ENCODE assay signal across 8 cellular contexts in genomic region chr9:34328500-34328982, GRCh38. TPM values are rescaled to one million over a fixed set of nuclear protein-coding genes. Genes with fewer than 3 reads are reported as not detected.
DNase-seq lines count a peak whose midpoint lies in the region; ATAC-seq, FAIRE-seq and TF ChIP-seq lines count a peak whose summit lies in the region.

No MANE protein-coding gene starts in this region.

- POLR2A ChIA-PET in HepG2 (lab: Yijun Ruan, JAX), result interaction anchor here (1.7 kb wide), 1 partner anchor 47 kb away, joined by 6 read pairs; no protein-coding TSS in a partner anchor

- peak overlapping the region; percentile 40 to 88 (median 74) for H3K4me3 ChIP-seq in heart left ventricle
- peak overlapping the region; percentile 77 to 92 (median 89) for H3K4me3 ChIP-seq in HepG2 (replicated peaks in 1 of 3; ENCODE audit: insufficient read depth in 1 of 3, low read depth in 2 of 3, low read length in 3 of 3)
- peak overlapping the region; percentile 49 to 87 (median 71) for H3K4me3 ChIP-seq in upper lobe of left lung

- H2AFZ ChIP-seq in HepG2 (ENCODE audit: low read length), result peak overlapping the region; percentile 66

- H3K4me1 ChIP-seq in heart left ventricle, result peaks cover 0 to 35% (median 14%) of the 10 kb centered on the region in 12 donors
- peaks cover 43% of the 10 kb centered on the region for H3K4me1 ChIP-seq in HepG2 (ENCODE audit: insufficient read depth, low read length)
- peaks cover 7 to 19% (median 18%) of the 10 kb centered on the region in 4 donors for H3K4me1 ChIP-seq in upper lobe of left lung

- H4K20me1 ChIP-seq in HepG2 (ENCODE audit: insufficient read depth, low read length), result no peaks in the 10 kb centered on the region

- no peaks in the 10 kb centered on the region for H3K9me3 ChIP-seq in heart left ventricle
- H3K9me3 ChIP-seq in HepG2 (ENCODE audit: low read length), result no peaks in the 10 kb centered on the region
- H3K9me3 ChIP-seq in upper lobe of left lung, result no peaks in the 10 kb centered on the region

- no peaks in the 10 kb centered on the region for H3K27me3 ChIP-seq in heart left ventricle
- H3K27me3 ChIP-seq in HepG2 (ENCODE audit: control insufficient read depth in 1 of 2, insufficient read depth in 2 of 2, low read length in 2 of 2), result no peaks in the 10 kb centered on the region; a peak in 1 of 5 replicates
- no peaks in the 10 kb centered on the region for H3K27me3 ChIP-seq in upper lobe of left lung

- TF ChIP-seq RAD21 in HepG2 (CRISPR knock-in tag; IDR thresholded peaks at IDR 0.05), result no peak

- in situ Hi-C loops in HepG2 (cut with HindIII; ENCODE audit: extremely low pct_ligation_motif_present, low pct_unique_long_range_greater_than_20kb), result no loop called here

- intact Hi-C loops in heart left ventricle (cut with DNase I) (loop anchor here in 3 of 10 donors (5.0 to 10.0 kb wide), 3 partner anchors 71 to 129 kb away; partner anchors contain the start of genes DNAI1 (in 1 of the 3) and FAM219A (in 1 of the 3)), cardiac septum (cut with DNase I) (no loop called here), HepG2 (cut with micrococcal nuclease; ENCODE audit: unreplicated experiment) (no loop called here)

- DNase-seq in heart left ventricle, result no peak
- DNase-seq in cardiac septum (ENCODE audit: low spot score), result no peak
- DNase-seq in NCI-H1694 (lab: John Stamatoyannopoulos, UW), result peak; percentile 16
- DNase-seq in HepG2 (ENCODE audit: low spot score), result no peak
- DNase-seq in upper lobe of left lung, result no peak
- DNase-seq in effector CD8-positive, alpha-beta T cell (lab: John Stamatoyannopoulos, UW), result no peak

- BruUV-seq in HepG2 (replicated peaks; lab: Mats Ljungman, UMichigan), result TSS peak; percentile 77

- peaks cover 9% of the 10 kb centered on the region for H3K79me2 ChIP-seq in HepG2 (ENCODE audit: insufficient read depth, low read length)

- H3K27ac ChIP-seq in heart left ventricle, result peak overlapping the region in 9 of 12 donors; percentile 17 to 89 (median 60)
- peak overlapping the region; percentile 68 for H3K27ac ChIP-seq in angular gyrus (ENCODE audit: low read depth, low read length)
- peak overlapping the region; percentile 67 for H3K27ac ChIP-seq in HepG2 (ENCODE audit: extremely low read length, insufficient read depth, low read length)
- H3K27ac ChIP-seq in upper lobe of left lung, result peak overlapping the region; percentile 39 to 92 (median 66)

- 1 to 4% (median 3%) methylated on average over 11 of the region's 11 CpGs for WGBS in heart left ventricle, 4 donors
- WGBS in HepG2 (ENCODE audit: low lambda C conversion rate), result under 1% methylated on average over 11 of the region's 11 CpGs
- 1 to 2% methylated on average over 11 of the region's 11 CpGs for WGBS in upper lobe of left lung, 2 donors

- ATAC-seq in heart left ventricle (no peak), HepG2 (peak; percentile 22), upper lobe of left lung (ENCODE audit: low FRiP score in 2 of 2) (no peak), HG02852 (IDR thresholded peaks at IDR 0.05; ENCODE audit: unreplicated experiment) (no peak)

- TF ChIP-seq CTCF in heart left ventricle (IDR thresholded peaks at IDR 0.05) (no peak), HepG2 (CRISPR knock-in tag; IDR thresholded peaks at IDR 0.05) (no peak), upper lobe of left lung (IDR thresholded peaks at IDR 0.05) (no peak)

- no peaks in the 10 kb centered on the region for H3K36me3 ChIP-seq in heart left ventricle
- H3K36me3 ChIP-seq in HepG2 (replicated peaks in 1 of 2; ENCODE audit: control insufficient read depth in 1 of 2, insufficient read depth in 2 of 2, low read length in 2 of 2), result no peaks in the 10 kb centered on the region
- no peaks in the 10 kb centered on the region for H3K36me3 ChIP-seq in upper lobe of left lung

- FAIRE-seq in HepG2 (lab: Jason Lieb, UNC), result no peak

- CTCF ChIA-PET in HepG2 (lab: Yijun Ruan, JAX; ENCODE audit: low intra/inter-chr PET ratio, low total read pairs), result interaction anchor here (7.1 kb wide), 1 partner anchor 49 kb away, joined by 143 read pairs; the partner anchor contains the start of gene MYORG

- H3K4me2 ChIP-seq in HepG2 (ENCODE audit: low read depth, low read length), result peak overlapping the region; percentile 80

- TF ChIP-seq POLR2A in heart left ventricle (IDR thresholded peaks at IDR 0.05) (no peak), HepG2 (IDR thresholded peaks at IDR 0.05; ENCODE audit: insufficient read depth in 1 of 2, low read depth in 2 of 2, low read length in 2 of 2) (no peak), upper lobe of left lung (IDR thresholded peaks at IDR 0.05) (no peak)

- H3K9ac ChIP-seq in HepG2 (ENCODE audit: insufficient read depth, low read depth, low read length), result peak overlapping the region; percentile 76

- TF ChIP-seq EP300 in HepG2 (IDR thresholded peaks at IDR 0.05; ENCODE audit: low read depth in 2 of 2, low read length in 2 of 2) (no peak), HepG2 (CRISPR knock-in tag; IDR thresholded peaks at IDR 0.05; ENCODE audit: borderline replicate concordance) (no peak), upper lobe of left lung (IDR thresholded peaks at IDR 0.05) (no peak)

RNA-seq across cellular contexts. Expression of gene KIF24, which starts 0.5 kb away (rescaled TPM):
- 1 to 10 TPM in 2 of 9 donors, under 1 TPM in 7; 0.25 to 1.6 (median 0.67) TPM for total RNA-seq in heart left ventricle
- polyA plus RNA-seq in heart left ventricle, result under 1 TPM; 0.19 to 0.64 TPM
- total RNA-seq in cardiac septum, result 0.89 TPM
- total RNA-seq in HepG2 (2016; rRNA removed; fragmentation: Illumina TruSeq; extraction: Trizol), result 2.8 and 3.0 TPM in 2 replicates
- 0.61 and 0.79 TPM in 2 replicates for total RNA-seq in HepG2 (2016; cell fraction: cytosol; rRNA removed; fragmentation: Illumina TruSeq; extraction: Trizol; ENCODE audit: low read depth)
- 2.9 and 3.1 TPM in 2 replicates for total RNA-seq in HepG2 (2016; cell fraction: insoluble cytoplasmic fraction; rRNA removed; fragmentation: Illumina TruSeq; extraction: Trizol)
- total RNA-seq in HepG2 (2016; cell fraction: membrane; rRNA removed; fragmentation: Illumina TruSeq; extraction: Trizol), result 0.96 and 1.1 TPM in 2 replicates
- total RNA-seq in HepG2 (2016; cell fraction: nucleus; rRNA removed; fragmentation: Illumina TruSeq; extraction: Trizol), result 4.0 and 4.2 TPM in 2 replicates
- polyA plus RNA-seq in HepG2 (2011; rRNA removed), result 1.1 TPM in 2 replicates
- polyA plus RNA-seq in HepG2 (2011; cell fraction: cytosol; rRNA removed), result 0.53 and 0.70 TPM in 2 replicates
- polyA plus RNA-seq in HepG2 (2011; cell fraction: nucleus; rRNA removed), result 1.7 and 1.9 TPM in 2 replicates
- 0.40 and 0.67 TPM in 2 replicates for polyA plus RNA-seq in HepG2 (2012)
- polyA plus RNA-seq in HepG2 (2016; cell fraction: cytosol; fragmentation: Illumina TruSeq; extraction: Trizol; ENCODE audit: low read depth), result 0.29 and 0.34 TPM in 2 replicates
- 1.7 and 2.2 TPM in 2 replicates for polyA plus RNA-seq in HepG2 (2016; cell fraction: insoluble cytoplasmic fraction; fragmentation: Illumina TruSeq; extraction: Trizol; ENCODE audit: low read depth)
- 0.55 and 0.58 TPM in 2 replicates for polyA plus RNA-seq in HepG2 (2016; cell fraction: membrane; fragmentation: Illumina TruSeq; extraction: Trizol; ENCODE audit: low read depth)
- 3.6 and 4.2 TPM in 2 replicates for polyA plus RNA-seq in HepG2 (2016; cell fraction: nucleus; fragmentation: Illumina TruSeq; extraction: Trizol; ENCODE audit: insufficient read depth, low read depth)
- 2.8 and 24.8 TPM in 2 replicates for polyA minus RNA-seq in HepG2 (2011; rRNA and poly(A)+ RNA removed; ENCODE audit: low replicate concordance)
- 0.89 and 1.1 TPM in 2 replicates for polyA minus RNA-seq in HepG2 (2011; cell fraction: cytosol; rRNA and poly(A)+ RNA removed)
- polyA minus RNA-seq in HepG2 (2011; cell fraction: nucleus; rRNA and poly(A)+ RNA removed), result 2.9 and 4.0 TPM in 2 replicates
- total RNA-seq in upper lobe of left lung, result 1 to 10 TPM in 5 of 6 donors, under 1 TPM in 1; 0.72 to 3.2 (median 1.6) TPM

RNA-seq across cellular contexts. Expression of gene NUDT2, which starts 0.8 kb away (rescaled TPM):
- 10 to 100 TPM; 14.1 to 21.3 (median 17.2) TPM for total RNA-seq in heart left ventricle
- 10 to 100 TPM; 19.4 to 27.6 TPM for polyA plus RNA-seq in heart left ventricle
- 23.0 TPM for total RNA-seq in cardiac septum
- 19.9 and 28.0 TPM in 2 replicates for total RNA-seq in HepG2 (2016; rRNA removed; fragmentation: Illumina TruSeq; extraction: Trizol)
- 10.3 and 10.9 TPM in 2 replicates for total RNA-seq in HepG2 (2016; cell fraction: cytosol; rRNA removed; fragmentation: Illumina TruSeq; extraction: Trizol; ENCODE audit: low read depth)
- total RNA-seq in HepG2 (2016; cell fraction: insoluble cytoplasmic fraction; rRNA removed; fragmentation: Illumina TruSeq; extraction: Trizol), result 19.3 and 30.3 TPM in 2 replicates
- total RNA-seq in HepG2 (2016; cell fraction: membrane; rRNA removed; fragmentation: Illumina TruSeq; extraction: Trizol), result 15.4 and 16.7 TPM in 2 replicates
- total RNA-seq in HepG2 (2016; cell fraction: nucleus; rRNA removed; fragmentation: Illumina TruSeq; extraction: Trizol), result 7.0 and 9.3 TPM in 2 replicates
- polyA plus RNA-seq in HepG2 (2011; rRNA removed), result 19.9 and 24.6 TPM in 2 replicates
- 24.3 and 27.3 TPM in 2 replicates for polyA plus RNA-seq in HepG2 (2011; cell fraction: cytosol; rRNA removed)
- polyA plus RNA-seq in HepG2 (2011; cell fraction: nucleus; rRNA removed), result 6.9 and 7.0 TPM in 2 replicates
- polyA plus RNA-seq in HepG2 (2012), result 11.3 and 13.8 TPM in 2 replicates
- 7.8 and 8.4 TPM in 2 replicates for polyA plus RNA-seq in HepG2 (2016; cell fraction: cytosol; fragmentation: Illumina TruSeq; extraction: Trizol; ENCODE audit: low read depth)
- polyA plus RNA-seq in HepG2 (2016; cell fraction: insoluble cytoplasmic fraction; fragmentation: Illumina TruSeq; extraction: Trizol; ENCODE audit: low read depth), result 22.0 and 27.3 TPM in 2 replicates
- polyA plus RNA-seq in HepG2 (2016; cell fraction: membrane; fragmentation: Illumina TruSeq; extraction: Trizol; ENCODE audit: low read depth), result 11.0 and 15.4 TPM in 2 replicates
- 13.5 and 15.5 TPM in 2 replicates for polyA plus RNA-seq in HepG2 (2016; cell fraction: nucleus; fragmentation: Illumina TruSeq; extraction: Trizol; ENCODE audit: insufficient read depth, low read depth)
- 12.3 and 17.3 TPM in 2 replicates for polyA minus RNA-seq in HepG2 (2011; rRNA and poly(A)+ RNA removed; ENCODE audit: low replicate concordance)
- polyA minus RNA-seq in HepG2 (2011; cell fraction: cytosol; rRNA and poly(A)+ RNA removed), result 3.1 and 4.8 TPM in 2 replicates
- polyA minus RNA-seq in HepG2 (2011; cell fraction: nucleus; rRNA and poly(A)+ RNA removed), result 3.5 and 5.1 TPM in 2 replicates
- 10 to 100 TPM in 4 of 6 donors, 1 to 10 TPM in 2; 4.2 to 17.8 (median 11.2) TPM for total RNA-seq in upper lobe of left lung

RNA-seq across cellular contexts. Expression of gene MYORG, which starts 48.2 kb away (rescaled TPM):
- total RNA-seq in heart left ventricle (10 to 100 TPM in 1 of 9 donors, 1 to 10 TPM in 8; 3.5 to 10.2 (median 6.7) TPM), cardiac septum (9.7 TPM), HepG2 (2016; rRNA removed; fragmentation: Illumina TruSeq; extraction: Trizol) (14.3 and 22.4 TPM in 2 replicates), upper lobe of left lung (10 to 100 TPM in 2 of 6 donors, 1 to 10 TPM in 4; 2.1 to 11.6 (median 7.4) TPM)
- polyA plus RNA-seq in heart left ventricle (1 to 10 TPM; 1.3 to 5.9 TPM), HepG2 (2011; rRNA removed) (11.1 and 11.9 TPM in 2 replicates)
- total RNA-seq in HepG2 (2016; cell fraction: cytosol; rRNA removed; fragmentation: Illumina TruSeq; extraction: Trizol; ENCODE audit: low read depth), result 1.7 and 2.0 TPM in 2 replicates
- 12.6 and 22.5 TPM in 2 replicates for total RNA-seq in HepG2 (2016; cell fraction: insoluble cytoplasmic fraction; rRNA removed; fragmentation: Illumina TruSeq; extraction: Trizol)
- total RNA-seq in HepG2 (2016; cell fraction: membrane; rRNA removed; fragmentation: Illumina TruSeq; extraction: Trizol), result 9.5 and 9.9 TPM in 2 replicates
- 28.9 and 34.2 TPM in 2 replicates for total RNA-seq in HepG2 (2016; cell fraction: nucleus; rRNA removed; fragmentation: Illumina TruSeq; extraction: Trizol)
- polyA plus RNA-seq in HepG2 (2011; cell fraction: cytosol; rRNA removed), result 12.3 and 12.9 TPM in 2 replicates
- polyA plus RNA-seq in HepG2 (2011; cell fraction: nucleus; rRNA removed), result 10.1 and 11.3 TPM in 2 replicates
- 29.5 and 34.5 TPM in 2 replicates for polyA plus RNA-seq in HepG2 (2012)
- polyA plus RNA-seq in HepG2 (2016; cell fraction: cytosol; fragmentation: Illumina TruSeq; extraction: Trizol; ENCODE audit: low read depth), result 1.9 and 2.0 TPM in 2 replicates
- polyA plus RNA-seq in HepG2 (2016; cell fraction: insoluble cytoplasmic fraction; fragmentation: Illumina TruSeq; extraction: Trizol; ENCODE audit: low read depth), result 14.7 and 17.6 TPM in 2 replicates
- polyA plus RNA-seq in HepG2 (2016; cell fraction: membrane; fragmentation: Illumina TruSeq; extraction: Trizol; ENCODE audit: low read depth), result 4.6 and 5.0 TPM in 2 replicates
- 47.4 and 50.2 TPM in 2 replicates for polyA plus RNA-seq in HepG2 (2016; cell fraction: nucleus; fragmentation: Illumina TruSeq; extraction: Trizol; ENCODE audit: insufficient read depth, low read depth)
- polyA minus RNA-seq in HepG2 (2011; rRNA and poly(A)+ RNA removed; ENCODE audit: low replicate concordance), result 4.7 and 30.4 TPM in 2 replicates
- polyA minus RNA-seq in HepG2 (2011; cell fraction: cytosol; rRNA and poly(A)+ RNA removed), result 24.9 and 26.6 TPM in 2 replicates
- 5.0 and 6.7 TPM in 2 replicates for polyA minus RNA-seq in HepG2 (2011; cell fraction: nucleus; rRNA and poly(A)+ RNA removed)
